In genomic region chr1:244387415-244387814, GRCh38 we compare ENCODE assay signal across 20 cellular contexts.
DNase-seq lines count a peak whose midpoint lies in the region; ATAC-seq, FAIRE-seq and TF ChIP-seq lines count a peak whose summit lies in the region.
"Had no signal": no experiment of that assay in that cellular context is flagged by ENCODE, and none has a peak within 500 bp of the region (broad histone marks: within the 10 kb centered on the region; RNA-seq: fewer than 3 reads in every experiment).

No MANE protein-coding gene starts in this region.

- H3K4me3 Mint-ChIP-seq in WTC11 (no peak overlapping the region), osteocyte (ENCODE audit: unreplicated experiment) (no peak overlapping the region), type B pancreatic cell (no peak overlapping the region)
- no peak overlapping the region for H3K4me3 Mint-ChIP-seq in stimulated activated naive B cell treated with anti-CD40 and anti-IgM and Interleukin-4, amounts not matched to agents 10 μg/mL and 1 μg/mL and 100 μg/mL, for 72 hours
- H3K4me3 Mint-ChIP-seq: CD4-positive, alpha-beta memory T cell had no signal

- H3K4me3 ChIP-seq in K562: no peak overlapping the region

- intact Hi-C loops in K562 (cut with micrococcal nuclease): no loop called here

- no peak for FAIRE-seq in K562 (lab: Jason Lieb, UNC)
- FAIRE-seq: GM12891, GM18507, GM19239 had no signal

- no peaks in the 10 kb centered on the region for H3K27me3 ChIP-seq in K562 (ENCODE audit: control insufficient read depth in 2 of 2, insufficient read depth in 2 of 2, low read length in 2 of 2)

- H3K27me3 Mint-ChIP-seq in WTC11 (ENCODE audit: low read depth) (no peaks in the 10 kb centered on the region), osteocyte (ENCODE audit: unreplicated experiment) (no peaks in the 10 kb centered on the region), type B pancreatic cell (no peaks in the 10 kb centered on the region)
- H3K27me3 Mint-ChIP-seq in stimulated activated naive B cell treated with anti-CD40 and anti-IgM and Interleukin-4, amounts not matched to agents 10 μg/mL and 1 μg/mL and 100 μg/mL, for 72 hours: no peaks in the 10 kb centered on the region
- H3K27me3 Mint-ChIP-seq: CD4-positive, alpha-beta memory T cell had no signal

- H3K79me2 ChIP-seq in K562 (ENCODE audit: control insufficient read depth, insufficient read depth, low read length): no peaks in the 10 kb centered on the region

- no peaks in the 10 kb centered on the region for H4K20me1 ChIP-seq in K562 (replicated peaks; ENCODE audit: control insufficient read depth, insufficient read depth, low read length)

- no peak overlapping the region for H2AFZ ChIP-seq in K562 (ENCODE audit: low read depth, low read length)

- H3K27ac ChIP-seq in K562 (ENCODE audit: extremely low read depth, low read depth, low read length): no peak overlapping the region

- TF ChIP-seq POLR2A in K562 (conservative IDR thresholded peaks at IDR 0.05): no peak

- H3K9me3 Mint-ChIP-seq in WTC11 (no peaks in the 10 kb centered on the region), osteocyte (ENCODE audit: unreplicated experiment) (no peaks in the 10 kb centered on the region), type B pancreatic cell (peaks cover 5% of the 10 kb centered on the region)
- H3K9me3 Mint-ChIP-seq in stimulated activated naive B cell treated with anti-CD40 and anti-IgM and Interleukin-4, amounts not matched to agents 10 μg/mL and 1 μg/mL and 100 μg/mL, for 72 hours: peaks cover 0 to 5% of the 10 kb centered on the region in 2 donors
- H3K9me3 Mint-ChIP-seq: CD4-positive, alpha-beta memory T cell had no signal

- H3K36me3 Mint-ChIP-seq in WTC11 (no peaks in the 10 kb centered on the region), osteocyte (ENCODE audit: unreplicated experiment) (no peaks in the 10 kb centered on the region), type B pancreatic cell (no peaks in the 10 kb centered on the region)
- peaks cover 4 to 9% of the 10 kb centered on the region in 2 donors for H3K36me3 Mint-ChIP-seq in stimulated activated naive B cell treated with anti-CD40 and anti-IgM and Interleukin-4, amounts not matched to agents 10 μg/mL and 1 μg/mL and 100 μg/mL, for 72 hours

- H3K4me2 ChIP-seq in K562 (ENCODE audit: insufficient read depth, low read length): no peak overlapping the region

- no peaks in the 10 kb centered on the region; a peak in 1 of 5 replicates for H3K4me1 ChIP-seq in K562 (replicated peaks in 1 of 2; ENCODE audit: control insufficient read depth in 2 of 2, insufficient read depth in 2 of 2, low read length in 2 of 2)

- TF ChIP-seq CTCF in WTC11 (IDR thresholded peaks at IDR 0.05): no peak
- no peak for TF ChIP-seq CTCF in K562 (IDR thresholded peaks at IDR 0.05 in 2 of 3, conservative IDR thresholded peaks at IDR 0.05 in 1 of 3; ENCODE audit: insufficient read depth in 2 of 3, low read depth in 1 of 3, low read length in 3 of 3)
- TF ChIP-seq CTCF in osteocyte (IDR thresholded peaks at IDR 0.05): no peak
- no peak for TF ChIP-seq CTCF in type B pancreatic cell (conservative IDR thresholded peaks at IDR 0.05)

- no peak overlapping the region for H3K9ac ChIP-seq in K562 (ENCODE audit: insufficient read depth in 1 of 2, low read depth in 2 of 2, low read length in 2 of 2)

- peak overlapping the region; percentile 13; the same call in 1 of the 2 replicates for H3K27ac Mint-ChIP-seq in WTC11
- no peak overlapping the region for H3K27ac Mint-ChIP-seq in osteocyte (ENCODE audit: unreplicated experiment)
- H3K27ac Mint-ChIP-seq in stimulated activated naive B cell treated with anti-CD40 and anti-IgM and Interleukin-4, amounts not matched to agents 10 μg/mL and 1 μg/mL and 100 μg/mL, for 72 hours: peak overlapping the region; percentile 2
- H3K27ac Mint-ChIP-seq in type B pancreatic cell: no peak overlapping the region
- H3K27ac Mint-ChIP-seq: CD4-positive, alpha-beta memory T cell had no signal

- ATAC-seq in WTC11 (no peak), K562 (peak; percentile 41), left lobe of liver (no peak)
- no peak for ATAC-seq in stimulated activated naive B cell treated with anti-CD40 and anti-IgM and Interleukin-4, amounts not matched to agents 10 μg/mL and 1 μg/mL and 100 μg/mL, for 72 hours (replicated peaks)

- in situ Hi-C loops in K562 (cut with MboI): no loop called here

- WGBS in K562 (ENCODE audit: insufficient coverage, low coverage, missing lambda C conversion rate): 19% methylated on average over 1 of the region's 1 CpG

- H3K4me1 Mint-ChIP-seq in WTC11 (no peaks in the 10 kb centered on the region), osteocyte (ENCODE audit: unreplicated experiment) (peaks cover 11% of the 10 kb centered on the region), type B pancreatic cell (ENCODE audit: unreplicated experiment) (no peaks in the 10 kb centered on the region)
- H3K4me1 Mint-ChIP-seq in stimulated activated naive B cell treated with anti-CD40 and anti-IgM and Interleukin-4, amounts not matched to agents 10 μg/mL and 1 μg/mL and 100 μg/mL, for 72 hours: peaks cover 0 to 3% of the 10 kb centered on the region in 2 donors

- no TSS peak for BruUV-seq in K562 (replicated peaks; lab: Mats Ljungman, UMichigan)

- POLR2A ChIA-PET in WTC11 (lab: Charles Lee): no interaction called here
- POLR2A ChIA-PET in K562 (lab: Yijun Ruan, JAX): no interaction called here

- H3K9me1 ChIP-seq in K562 (ENCODE audit: control insufficient read depth, insufficient read depth, low read length): no peaks in the 10 kb centered on the region

- no peaks in the 10 kb centered on the region for H3K9me3 ChIP-seq in K562 (replicated peaks; ENCODE audit: control insufficient read depth, insufficient read depth, low read depth, low read length)

- CTCF ChIA-PET in WTC11 (lab: Charles Lee) (no interaction called here), K562 (lab: Yijun Ruan, JAX; ENCODE audit: low intra/inter-chr PET ratio) (no interaction called here)

- DNase-seq in WTC11 (ENCODE audit: low spot score): no peak
- peak in 1 of 4 experiments; percentile 23 for DNase-seq in K562 (ENCODE audit: extremely low read depth in 1 of 4, low spot score in 3 of 4)
- peak; percentile 15 for DNase-seq in osteocyte (ENCODE audit: extremely low spot score, unreplicated experiment)
- no peak for DNase-seq in stimulated activated naive B cell treated with anti-CD40 and anti-IgM and Interleukin-4, amounts not matched to agents 10 μg/mL and 1 μg/mL and 100 μg/mL, for 72 hours
- no peak for DNase-seq in left lobe of liver (ENCODE audit: low spot score)
- no peak for DNase-seq in islet precursor cell
- no peak for DNase-seq in type B pancreatic cell (ENCODE audit: extremely low spot score, unreplicated experiment)
- DNase-seq: C1 segment of cervical spinal cord; Calu3; CD4-positive, alpha-beta memory T cell; COR-L47; DMS53; DMS79 treated with DMSO at 0.1 percent for 48 hours; GF-D8; GOT3; H7; HCEC 1CT had no signal

- TF ChIP-seq EP300 in K562 (IDR thresholded peaks at IDR 0.05; ENCODE audit: low read length): no peak

- no peak for TF ChIP-seq RAD21 in K562 (CRISPR knock-in tag; conservative IDR thresholded peaks at IDR 0.05 in 1 of 2, IDR thresholded peaks at IDR 0.05 in 1 of 2)

- no peaks in the 10 kb centered on the region for H3K36me3 ChIP-seq in K562 (ENCODE audit: control insufficient read depth, insufficient read depth, low read length)

TF ChIP-seq in WTC11, 78 proteins besides CTCF, POLR2A, EP300 and RAD21 (continues in another document):
- TF ChIP-seq ZNF396 (CRISPR knock-in tag; IDR thresholded peaks at IDR 0.05; ENCODE audit: borderline replicate concordance) (no peak), FOXK1 (CRISPR knock-in tag; IDR thresholded peaks at IDR 0.05) (no peak)
- TF ChIP-seq, protein P1, sequence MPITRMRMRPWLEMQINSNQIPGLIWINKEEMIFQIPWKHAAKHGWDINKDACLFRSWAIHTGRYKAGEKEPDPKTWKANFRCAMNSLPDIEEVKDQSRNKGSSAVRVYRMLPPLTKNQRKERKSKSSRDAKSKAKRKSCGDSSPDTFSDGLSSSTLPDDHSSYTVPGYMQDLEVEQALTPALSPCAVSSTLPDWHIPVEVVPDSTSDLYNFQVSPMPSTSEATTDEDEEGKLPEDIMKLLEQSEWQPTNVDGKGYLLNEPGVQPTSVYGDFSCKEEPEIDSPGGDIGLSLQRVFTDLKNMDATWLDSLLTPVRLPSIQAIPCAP (CRISPR knock-in tag; IDR thresholded peaks at IDR 0.05): no peak

TF ChIP-seq in K562, 482 proteins besides CTCF, POLR2A, EP300 and RAD21 (continues in another document):
- TF ChIP-seq TCF3 (CRISPR knock-in tag; IDR thresholded peaks at IDR 0.05) (peak; percentile 30; the same call in 1 of the 2 replicates), BCOR (IDR thresholded peaks at IDR 0.05) (peak; percentile 80), NFRKB (IDR thresholded peaks at IDR 0.05; ENCODE audit: low read depth) (no peak), CBFA2T3 (IDR thresholded peaks at IDR 0.05) (peak; percentile 85), KDM1A (IDR thresholded peaks at IDR 0.05) (peak in 1 of 2 experiments; percentile 59; a peak in 2 of 4 replicates), HDAC1 (IDR thresholded peaks at IDR 0.05) (0 out of 4 replicates have a peak, but pooled peaks of 1 of the 2 experiments have one; percentile 29), ZEB2 (IDR thresholded peaks at IDR 0.05) (peak; percentile 39; the same call in 1 of the 2 replicates), ASH1L (IDR thresholded peaks at IDR 0.05; ENCODE audit: borderline replicate concordance, low read depth, partially characterized antibody) (no peak), ZFP36 (IDR thresholded peaks at IDR 0.05; ENCODE audit: low read depth, low read length, partially characterized antibody) (peak; percentile 58), TAL1 (IDR thresholded peaks at IDR 0.05) (peak; percentile 65; the same call in 1 of the 2 replicates), DLX4 (CRISPR knock-in tag; IDR thresholded peaks at IDR 0.05) (no peak)
- TF ChIP-seq, protein P2, sequence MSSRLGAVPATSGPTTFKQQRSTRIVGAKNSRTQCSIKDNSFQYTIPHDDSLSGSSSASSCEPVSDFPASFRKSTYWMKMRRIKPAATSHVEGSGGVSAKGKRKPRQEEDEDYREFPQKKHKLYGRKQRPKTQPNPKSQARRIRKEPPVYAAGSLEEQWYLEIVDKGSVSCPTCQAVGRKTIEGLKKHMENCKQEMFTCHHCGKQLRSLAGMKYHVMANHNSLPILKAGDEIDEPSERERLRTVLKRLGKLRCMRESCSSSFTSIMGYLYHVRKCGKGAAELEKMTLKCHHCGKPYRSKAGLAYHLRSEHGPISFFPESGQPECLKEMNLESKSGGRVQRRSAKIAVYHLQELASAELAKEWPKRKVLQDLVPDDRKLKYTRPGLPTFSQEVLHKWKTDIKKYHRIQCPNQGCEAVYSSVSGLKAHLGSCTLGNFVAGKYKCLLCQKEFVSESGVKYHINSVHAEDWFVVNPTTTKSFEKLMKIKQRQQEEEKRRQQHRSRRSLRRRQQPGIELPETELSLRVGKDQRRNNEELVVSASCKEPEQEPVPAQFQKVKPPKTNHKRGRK (tag; IDR thresholded peaks at IDR 0.05): no peak

Comparison
In these comparisons a context has a peak if more than half of its experiments do, and no peak if none do; other contexts are left out.
1. H3K27ac Mint-ChIP-seq: peak in WTC11 (single experiment) and stimulated activated naive B cell treated with anti-CD40 and anti-IgM and Interleukin-4, amounts not matched to agents 10 μg/mL and 1 μg/mL and 100 μg/mL, for 72 hours (single experiment); none in osteocyte (single experiment) and type B pancreatic cell (single experiment).